ENCODE assay signal across 8 cellular contexts in the genomic region with DNA sequence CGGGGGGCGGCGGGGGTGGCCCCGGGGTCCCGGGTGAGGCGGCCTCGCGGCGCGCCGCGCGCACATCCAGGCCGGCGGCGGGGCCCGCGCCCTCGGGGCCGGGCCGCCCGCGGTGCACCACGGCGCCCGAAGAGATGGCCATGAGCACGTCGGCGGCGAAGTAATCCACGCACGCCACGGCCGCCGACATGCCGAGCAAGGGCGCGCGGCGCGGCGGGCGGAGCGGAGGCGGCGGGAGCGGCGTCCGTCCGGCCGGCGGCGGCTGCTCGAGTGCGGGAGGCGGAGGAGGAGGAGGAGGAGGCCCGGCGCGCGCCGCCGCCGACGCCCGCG. TPM values are rescaled to one million over a fixed set of nuclear protein-coding genes. Genes with fewer than 3 reads are reported as not detected.
DNase-seq lines count a peak whose midpoint lies in the region; ATAC-seq and TF ChIP-seq lines count a peak whose summit lies in the region.

A gene (minus strand): TSS at position 272 of the 330 bp plus-strand sequence. CDS start 82 bp downstream, at position 190.

- no peak for ATAC-seq in GM19467 (IDR thresholded peaks at IDR 0.05; ENCODE audit: unreplicated experiment)
- ATAC-seq in HG03469 (IDR thresholded peaks at IDR 0.05; ENCODE audit: unreplicated experiment) = no peak

- TF ChIP-seq CTCF in MM.1S (IDR thresholded peaks at IDR 0.05; ENCODE audit: low read length) = no peak

- H3F3A ChIP-seq in MM.1S (ENCODE audit: insufficient read depth, low read length) = peaks cover 25% of the 10 kb centered on the region

- H3K27me3 ChIP-seq in MM.1S (replicated peaks; ENCODE audit: insufficient read depth, low read length) (no peaks in the 10 kb centered on the region), neuron (ENCODE audit: insufficient read depth, low read length) (no peaks in the 10 kb centered on the region)

- H3K9me3 ChIP-seq in MM.1S (replicated peaks; ENCODE audit: insufficient read depth, low read length) (no peaks in the 10 kb centered on the region), neuron (ENCODE audit: low read length) (no peaks in the 10 kb centered on the region)

- TF ChIP-seq POLR2A in GM18526 (IDR thresholded peaks at IDR 0.05; ENCODE audit: extremely low read depth, insufficient read length) = peak; percentile 59

- no peaks in the 10 kb centered on the region for H4K20me1 ChIP-seq in MM.1S (ENCODE audit: insufficient read depth, low read length)

- H3K36me3 ChIP-seq in MM.1S (replicated peaks; ENCODE audit: insufficient read depth, low read length) = no peaks in the 10 kb centered on the region
- H3K36me3 ChIP-seq in neuron (ENCODE audit: insufficient read depth, low read length) = no peaks in the 10 kb centered on the region

- in situ Hi-C loops in endometrial microvascular endothelial cells (cut with HindIII; ENCODE audit: inconsistent ontology term, low pct_unique_long_range_greater_than_20kb, low sequenced_read_pairs) = no loop called here

- H3K9me2 ChIP-seq in MM.1S (replicated peaks; ENCODE audit: insufficient read depth, low read length) = no peaks in the 10 kb centered on the region

- H3K4me2 ChIP-seq in MM.1S (ENCODE audit: low read depth, low read length) = peak within 1 kb of the TSS; percentile 97

- H3K9ac ChIP-seq in MM.1S (ENCODE audit: low read length) = peak within 1 kb of the TSS; percentile 98

- H3K4me3 ChIP-seq in MM.1S (ENCODE audit: low read length) (peak within 1 kb of the TSS; percentile 98), neuron (ENCODE audit: low read length) (peak within 1 kb of the TSS; percentile 83)

- H3K27ac ChIP-seq in MM.1S (ENCODE audit: low read length) = peak within 1 kb of the TSS; percentile 92

- H3K79me2 ChIP-seq in MM.1S (ENCODE audit: low read length) = peaks cover 52% of the 10 kb centered on the region

- DNase-seq in MM.1S (no peak), NCI-H510A (lab: John Stamatoyannopoulos, UW) (no peak), NCI-H82 (lab: John Stamatoyannopoulos, UW) (no peak)

- H2AFZ ChIP-seq in MM.1S (ENCODE audit: low read length) = peak within 1 kb of the TSS; percentile 95
- H2AFZ ChIP-seq in neuron (ENCODE audit: low read depth, low read length) = peak within 1 kb of the TSS; percentile 96

- H3K4me1 ChIP-seq in MM.1S (ENCODE audit: low read length) = peaks cover 15% of the 10 kb centered on the region
- H3K4me1 ChIP-seq in neuron (ENCODE audit: insufficient read depth, low read length) = peaks cover 39% of the 10 kb centered on the region

RNA-seq across cellular contexts. Expression of the gene that starts here (rescaled TPM):
- total RNA-seq in endometrial microvascular endothelial cells (ENCODE audit: inconsistent ontology term) = 12.9 TPM
